Comparison of ENCODE assay signal across 9 cellular contexts in genomic region chr12:92556141-92556540, GRCh38.
A peak's percentile ranks its signal among the peaks of the same experiment; 100 is the strongest.
DNase-seq lines count a peak whose midpoint lies in the region; ATAC-seq and TF ChIP-seq lines count a peak whose summit lies in the region.
"Had no signal": no experiment of that assay in that cellular context is flagged by ENCODE, and none has a peak within 500 bp of the region (broad histone marks: within the 10 kb centered on the region; RNA-seq: fewer than 3 reads in every experiment).

No MANE protein-coding gene starts in this region.

- ATAC-seq in CD4-positive, alpha-beta T cell (ENCODE audit: poor library complexity) = peak; percentile 55
- ATAC-seq in GM18868 (IDR thresholded peaks at IDR 0.05; ENCODE audit: unreplicated experiment) (peak; percentile 32), HG02798 (IDR thresholded peaks at IDR 0.05; ENCODE audit: poor library complexity, unreplicated experiment) (peak; percentile 29)

- no peak for TF ChIP-seq POLR2A in erythroblast (IDR thresholded peaks at IDR 0.05; ENCODE audit: low read length)
- TF ChIP-seq POLR2A in breast epithelium (IDR thresholded peaks at IDR 0.05) = no peak

- H3K4me1 ChIP-seq in breast epithelium = peaks cover 0 to 8% of the 10 kb centered on the region in 2 donors

- peaks cover 39% of the 10 kb centered on the region for H3K4me1 Mint-ChIP-seq in CD4-positive, alpha-beta T cell (ENCODE audit: low read depth)
- peaks cover 50% of the 10 kb centered on the region for H3K4me1 Mint-ChIP-seq in activated CD4-positive, alpha-beta memory T cell treated with anti-CD3 and anti-CD28 coated beads for 36 hours (ENCODE audit: low read depth)

- H3K9me3 ChIP-seq in CD4-positive, alpha-beta T cell (ENCODE audit: control insufficient read depth, low read length) = no peaks in the 10 kb centered on the region
- no peaks in the 10 kb centered on the region for H3K9me3 ChIP-seq in breast epithelium
- H3K9me3 ChIP-seq: thoracic aorta had no signal

- peaks cover under 1% of the 10 kb centered on the region for H3K9me3 Mint-ChIP-seq in CD4-positive, alpha-beta T cell
- no peaks in the 10 kb centered on the region for H3K9me3 Mint-ChIP-seq in activated CD4-positive, alpha-beta memory T cell treated with anti-CD3 and anti-CD28 coated beads for 36 hours

- H3K4me3 ChIP-seq in breast epithelium = no peak overlapping the region
- H3K4me3 ChIP-seq: thoracic aorta had no signal

- peak overlapping the region; percentile 62 for H3K4me3 Mint-ChIP-seq in CD4-positive, alpha-beta T cell
- peak overlapping the region; percentile 77 for H3K4me3 Mint-ChIP-seq in activated CD4-positive, alpha-beta memory T cell treated with anti-CD3 and anti-CD28 coated beads for 36 hours

- no peak for DNase-seq in CD4-positive, alpha-beta T cell
- no peak for DNase-seq in activated CD4-positive, alpha-beta memory T cell treated with anti-CD3 and anti-CD28 coated beads for 36 hours
- no peak for DNase-seq in erythroblast (lab: John Stamatoyannopoulos, UW)
- no peak for DNase-seq in NCI-H1436 (lab: John Stamatoyannopoulos, UW)
- DNase-seq in AG20443 (ENCODE audit: low spot score) = no peak
- DNase-seq in breast epithelium (ENCODE audit: low spot score in 2 of 2) = no peak

- H3K36me3 ChIP-seq in breast epithelium = no peaks in the 10 kb centered on the region
- H3K36me3 ChIP-seq: thoracic aorta had no signal

- H3K27me3 ChIP-seq in CD4-positive, alpha-beta T cell (ENCODE audit: control insufficient read depth, insufficient read depth, low read length) = no peaks in the 10 kb centered on the region
- H3K27me3 ChIP-seq in breast epithelium = no peaks in the 10 kb centered on the region

- intact Hi-C loops in CD4-positive, alpha-beta T cell (cut with DNase I, micrococcal nuclease) = no loop called here
- intact Hi-C loops in activated CD4-positive, alpha-beta memory T cell treated with anti-CD3 and anti-CD28 coated beads for 36 hours (cut with micrococcal nuclease) = loop anchor here (1.0 to 5.0 kb wide), 4 partner anchors 54 to 419 kb away; no protein-coding TSS in a partner anchor
- intact Hi-C loops in breast epithelium (cut with DNase I; ENCODE audit: low total_unique reads) = loop anchor here (10.0 kb wide), 1 partner anchor 51 kb away; no protein-coding TSS in a partner anchor

- peak overlapping the region; percentile 80 for H3K27ac Mint-ChIP-seq in CD4-positive, alpha-beta T cell
- no peak overlapping the region for H3K27ac Mint-ChIP-seq in activated CD4-positive, alpha-beta memory T cell treated with anti-CD3 and anti-CD28 coated beads for 36 hours

- no peak overlapping the region for H3K27ac ChIP-seq in CD4-positive, alpha-beta T cell (ENCODE audit: low read depth, low read length)
- H3K27ac ChIP-seq in breast epithelium = no peak overlapping the region
- H3K27ac ChIP-seq: thoracic aorta had no signal

- no peaks in the 10 kb centered on the region for H3K27me3 Mint-ChIP-seq in CD4-positive, alpha-beta T cell
- H3K27me3 Mint-ChIP-seq in activated CD4-positive, alpha-beta memory T cell treated with anti-CD3 and anti-CD28 coated beads for 36 hours = no peaks in the 10 kb centered on the region

- POLR2A ChIA-PET in CD4-positive, alpha-beta T cell (lab: Charles Lee) = interaction anchor here (0.9 to 2.3 kb wide), 7 partner anchors 13 to 419 kb away, joined by 3 to 21 read pairs (median 4); partner anchors contain the start of gene BTG1
- POLR2A ChIA-PET in activated CD4-positive, alpha-beta memory T cell treated with anti-CD3 and anti-CD28 coated beads for 36 hours (lab: Charles Lee) = interaction anchor here (0.9 to 3.8 kb wide), 7 partner anchors 7 to 412 kb away, joined by 3 to 18 read pairs (median 7); partner anchors contain the start of gene BTG1

- no peaks in the 10 kb centered on the region for H3K36me3 Mint-ChIP-seq in CD4-positive, alpha-beta T cell (ENCODE audit: low read depth)
- peaks cover 10% of the 10 kb centered on the region for H3K36me3 Mint-ChIP-seq in activated CD4-positive, alpha-beta memory T cell treated with anti-CD3 and anti-CD28 coated beads for 36 hours

- no peak for TF ChIP-seq CTCF in CD4-positive, alpha-beta T cell (IDR thresholded peaks at IDR 0.05)
- no peak for TF ChIP-seq CTCF in breast epithelium (IDR thresholded peaks at IDR 0.05)

- CTCF ChIA-PET in CD4-positive, alpha-beta T cell (lab: Charles Lee) = interaction anchor here (1.2 kb wide), 2 partner anchors 11 to 14 kb away, joined by 3 read pairs; no protein-coding TSS in a partner anchor
- CTCF ChIA-PET in activated CD4-positive, alpha-beta memory T cell treated with anti-CD3 and anti-CD28 coated beads for 36 hours (lab: Charles Lee) = interaction anchor here (1.7 to 2.1 kb wide), 3 partner anchors 14 to 53 kb away, joined by 7 to 19 read pairs (median 19); no protein-coding TSS in a partner anchor

Comparison
In these comparisons a context has a peak if more than half of its experiments do, and no peak if none do; other contexts are left out.
1. intact Hi-C loops: an anchor here in activated CD4-positive, alpha-beta memory T cell treated with anti-CD3 and anti-CD28 coated beads for 36 hours (1.0 to 5.0 kb wide) and breast epithelium (10.0 kb wide); none called in CD4-positive, alpha-beta T cell.